In genomic region chr22:44686873-44687600, GRCh38 we compare ENCODE assay signal across 17 cellular contexts. TPM values are rescaled to one million over a fixed set of nuclear protein-coding genes. Genes with fewer than 3 reads are reported as not detected.
DNase-seq lines count a peak whose midpoint lies in the region; TF ChIP-seq lines count a peak whose summit lies in the region.
"Had no signal": no experiment of that assay in that cellular context is flagged by ENCODE, and none has a peak within 500 bp of the region (broad histone marks: within the 10 kb centered on the region; RNA-seq: fewer than 3 reads in every experiment).

No MANE protein-coding gene starts in this region.

- CTCF ChIA-PET in BJ (lab: Yijun Ruan, JAX): interaction anchor here (0.5 to 9.4 kb wide), 4 partner anchors 9 to 48 kb away, joined by 3 to 75 read pairs (median 25); no protein-coding TSS in a partner anchor

- peaks cover 4% of the 10 kb centered on the region for H3K36me3 Mint-ChIP-seq in brain
- H3K36me3 Mint-ChIP-seq: memory B cell had no signal

- H3K4me3 Mint-ChIP-seq in brain: no peak overlapping the region

- peaks cover 0 to 4% (median 0%) of the 10 kb centered on the region in 5 experiments for H3K9me3 Mint-ChIP-seq in brain
- H3K9me3 Mint-ChIP-seq: CD4-positive, CD25-positive, alpha-beta regulatory T cell; memory B cell had no signal

- no peak overlapping the region for H3K4me3 ChIP-seq in BJ (ENCODE audit: low read depth, low read length)
- H3K4me3 ChIP-seq: GM12878, uterus had no signal

- POLR2A ChIA-PET in BJ (lab: Charles Lee): no interaction called here

- H3K27me3 ChIP-seq in BJ (ENCODE audit: control insufficient read depth, insufficient read depth, low read length): no peaks in the 10 kb centered on the region
- H3K27me3 ChIP-seq: uterus had no signal

- DNase-seq in BJ (ENCODE audit: low read depth) (peak; percentile 29), GM04503 (ENCODE audit: low read depth) (peak; percentile 41), iris pigment epithelial cell (ENCODE audit: low read depth) (peak; percentile 76), islet precursor cell (no peak), SIG-M5 treated with dmso at 0.1 percent for 504 hours (lab: John Stamatoyannopoulos, UW; ENCODE audit: unreplicated experiment) (no peak), NCI-H146 treated with DMSO at 0.1 percent for 48 hours (lab: John Stamatoyannopoulos, UW; ENCODE audit: unreplicated experiment) (no peak)
- DNase-seq: activated CD4-positive, alpha-beta T cell treated with anti-CD3 and anti-CD28 coated beads for 1 hour; activated T-cell treated with anti-CD3 and anti-CD28 coated beads for 4 hours; anterior cingulate cortex; CD4-positive, CD25-positive, alpha-beta regulatory T cell; NCI-H1092; NCI-H774; stimulated activated naive CD4-positive, alpha-beta T cell treated with Interleukin-2 at 50 U/mL for 16 hours; uterus had no signal

- peaks cover 27% of the 10 kb centered on the region for H3K4me1 Mint-ChIP-seq in brain

- TF ChIP-seq CTCF in BJ (IDR thresholded peaks at IDR 0.05; ENCODE audit: insufficient read depth, low read depth, low read length): no peak
- TF ChIP-seq CTCF in brain (conservative IDR thresholded peaks at IDR 0.05): no peak

- no peaks in the 10 kb centered on the region for H3K36me3 ChIP-seq in BJ (ENCODE audit: control insufficient read depth, insufficient read depth, low read length)
- H3K36me3 ChIP-seq: uterus had no signal

- peaks cover 9% of the 10 kb centered on the region for H3K27me3 Mint-ChIP-seq in brain

- peak overlapping the region in 3 of 5 experiments; percentile 4 to 53 (median 48) for H3K27ac Mint-ChIP-seq in brain

RNA-seq across cellular contexts. Expression of gene PRR5, which starts 15.0 kb away (rescaled TPM):
- 18.2 and 33.4 TPM in 2 replicates for polyA plus RNA-seq in BJ (2011; rRNA removed)
- 17.0 and 21.2 TPM in 2 replicates for polyA minus RNA-seq in BJ (2011; rRNA and poly(A)+ RNA removed)
- polyA plus RNA-seq in brain (ENCODE audit: insufficient read depth, low read depth, low replicate concordance): 6.5 TPM

Comparison
In these comparisons a context has a peak if more than half of its experiments do, and no peak if none do; other contexts are left out.
1. DNase-seq: peak in BJ (single experiment), GM04503 (single experiment) and iris pigment epithelial cell (single experiment); none in islet precursor cell (single experiment), SIG-M5 treated with dmso at 0.1 percent for 504 hours (single experiment) and NCI-H146 treated with DMSO at 0.1 percent for 48 hours (single experiment).